Comparison of ENCODE assay signal across 8 cellular contexts in genomic region chr22:21567456-21568206, GRCh38. TPM values are rescaled to one million over a fixed set of nuclear protein-coding genes. Genes with fewer than 3 reads are reported as not detected.
DNase-seq lines count a peak whose midpoint lies in the region; TF ChIP-seq lines count a peak whose summit lies in the region.

TSS of gene UBE2L3 (plus strand) at chr22:21567714. CDS start at chr22:21567745, 31 bp downstream.

- H3K27me3 ChIP-seq in HUES48 (ENCODE audit: control insufficient read depth, insufficient read depth, low read length) = no peaks in the 10 kb centered on the region
- H3K27me3 ChIP-seq in esophagus squamous epithelium = no peaks in the 10 kb centered on the region
- no peaks in the 10 kb centered on the region for H3K27me3 ChIP-seq in muscle layer of duodenum (ENCODE audit: low read depth, low read length)

- H3K9ac ChIP-seq in HUES48 (ENCODE audit: low read depth, low read length) = peak within 1 kb of the TSS; percentile 98

- TF ChIP-seq POLR2A in esophagus squamous epithelium (IDR thresholded peaks at IDR 0.05) = peak in 1 of 4 donors; percentile 60

- WGBS in esophagus squamous epithelium, 2 donors = 0% methylated on average over 2 of the region's 77 CpGs; no CpG with 5 or more reads in 1 of the 2 donors

- intact Hi-C loops in esophagus squamous epithelium (cut with DNase I) = no loop called here

- H3K27ac ChIP-seq in HUES48 (ENCODE audit: low read depth, low read length) (peak within 1 kb of the TSS; percentile 86), esophagus squamous epithelium (peak within 1 kb of the TSS; percentile 92 to 97 (median 94)), muscle layer of duodenum (ENCODE audit: low read length) (peak within 1 kb of the TSS; percentile 94)

- H3K4me1 ChIP-seq in HUES48 (ENCODE audit: control insufficient read depth, insufficient read depth, low read length) = peaks cover 16% of the 10 kb centered on the region
- peaks cover 31 to 48% (median 39%) of the 10 kb centered on the region in 3 donors for H3K4me1 ChIP-seq in esophagus squamous epithelium
- peaks cover 9 to 39% of the 10 kb centered on the region in 2 donors for H3K4me1 ChIP-seq in muscle layer of duodenum (ENCODE audit: control insufficient read depth in 1 of 2, insufficient read depth in 2 of 2, low read length in 2 of 2)

- DNase-seq in SIG-M5 treated with dmso at 0.1 percent for 504 hours (lab: John Stamatoyannopoulos, UW; ENCODE audit: unreplicated experiment) (peak; percentile 69), SIG-M5 (lab: John Stamatoyannopoulos, UW) (no peak), RKO (ENCODE audit: low spot score) (peak; percentile 82), activated T-helper 1 cell treated with Interleukin-2 at 50 U/mL for 16 hours (ENCODE audit: low read depth) (peak; percentile 72), esophagus squamous epithelium (lab: John Stamatoyannopoulos, UW) (no peak)
- DNase-seq in stimulated activated CD8-positive, alpha-beta memory T cell treated with anti-CD3 and anti-CD28 coated beads, Interleukin-7, amount 100 ng/mL, for 1 hour (ENCODE audit: low read depth in 2 of 2) = peak; percentile 55 to 71

- TF ChIP-seq CTCF in esophagus squamous epithelium (IDR thresholded peaks at IDR 0.05) = no peak

- H3K9me3 ChIP-seq in HUES48 (ENCODE audit: control insufficient read depth, insufficient read depth, low read length) = no peaks in the 10 kb centered on the region
- no peaks in the 10 kb centered on the region for H3K9me3 ChIP-seq in esophagus squamous epithelium
- no peaks in the 10 kb centered on the region for H3K9me3 ChIP-seq in muscle layer of duodenum (ENCODE audit: control insufficient read depth in 1 of 2, low read length in 2 of 2)

- H3K4me3 ChIP-seq in HUES48 (ENCODE audit: low read depth, low read length) = peak within 1 kb of the TSS; percentile 88
- H3K4me3 ChIP-seq in esophagus squamous epithelium = peak within 1 kb of the TSS; percentile 68 to 84 (median 76)
- H3K4me3 ChIP-seq in muscle layer of duodenum (ENCODE audit: low read depth in 1 of 2, low read length in 2 of 2) = peak within 1 kb of the TSS; percentile 88 to 92

- H3K36me3 ChIP-seq in HUES48 (ENCODE audit: control insufficient read depth, insufficient read depth, low read length) (no peaks in the 10 kb centered on the region), esophagus squamous epithelium (peaks cover 0 to 3% (median 0%) of the 10 kb centered on the region in 3 donors), muscle layer of duodenum (ENCODE audit: control insufficient read depth in 1 of 2, insufficient read depth in 2 of 2, low read length in 2 of 2) (peaks cover 0 to 5% of the 10 kb centered on the region in 2 donors)

RNA-seq across cellular contexts. Expression of gene UBE2L3, which starts in this region (rescaled TPM):
- total RNA-seq in esophagus squamous epithelium = 10 to 100 TPM; 34.7 to 53.8 (median 44.7) TPM

Comparison
In these comparisons a context has a peak if more than half of its experiments do, and no peak if none do; other contexts are left out.
1. DNase-seq: peak in SIG-M5 treated with dmso at 0.1 percent for 504 hours (single experiment), RKO (single experiment), activated T-helper 1 cell treated with Interleukin-2 at 50 U/mL for 16 hours (single experiment) and stimulated activated CD8-positive, alpha-beta memory T cell treated with anti-CD3 and anti-CD28 coated beads, Interleukin-7, amount 100 ng/mL, for 1 hour (2 of 2); none in SIG-M5 (single experiment) and esophagus squamous epithelium (single experiment).
2. Peak in every context shown above with its lines, with median percentiles within 50 percentile points of each other: H3K27ac ChIP-seq and H3K4me3 ChIP-seq.